In genomic region chr7:140176271-140176701, GRCh38 we compare ENCODE assay signal across 1 cellular context.
TF ChIP-seq lines count a peak whose summit lies in the region.

No MANE protein-coding gene starts in this region.

TF ChIP-seq in H1, 55 proteins besides CTCF, POLR2A, EP300 and RAD21:
- TF ChIP-seq TAF7 (optimal IDR thresholded peaks at IDR 0.05; ENCODE audit: borderline replicate concordance, low read depth, low read length) (no peak), EZH2 (IDR thresholded peaks at IDR 0.05; ENCODE audit: low read depth, low read length, severe bottlenecking) (no peak), SIN3A (conservative IDR thresholded peaks at IDR 0.05 in 1 of 2, IDR thresholded peaks at IDR 0.05 in 1 of 2; ENCODE audit: low read depth in 1 of 2, low read length in 2 of 2) (no peak), ASH2L (IDR thresholded peaks at IDR 0.05; ENCODE audit: low read length) (no peak), TCF12 (IDR thresholded peaks at IDR 0.05; ENCODE audit: low read depth, low read length) (no peak), SUZ12 (IDR thresholded peaks at IDR 0.05; ENCODE audit: low read length) (no peak), ATF2 (IDR thresholded peaks at IDR 0.05; ENCODE audit: low read length) (no peak), YY1 (IDR thresholded peaks at IDR 0.05; ENCODE audit: low read depth, low read length) (no peak), FOSL1 (IDR thresholded peaks at IDR 0.05; ENCODE audit: insufficient read depth, low read depth, low read length) (no peak)
- TF ChIP-seq, protein P1, sequence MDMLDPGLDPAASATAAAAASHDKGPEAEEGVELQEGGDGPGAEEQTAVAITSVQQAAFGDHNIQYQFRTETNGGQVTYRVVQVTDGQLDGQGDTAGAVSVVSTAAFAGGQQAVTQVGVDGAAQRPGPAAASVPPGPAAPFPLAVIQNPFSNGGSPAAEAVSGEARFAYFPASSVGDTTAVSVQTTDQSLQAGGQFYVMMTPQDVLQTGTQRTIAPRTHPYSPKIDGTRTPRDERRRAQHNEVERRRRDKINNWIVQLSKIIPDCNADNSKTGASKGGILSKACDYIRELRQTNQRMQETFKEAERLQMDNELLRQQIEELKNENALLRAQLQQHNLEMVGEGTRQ (IDR thresholded peaks at IDR 0.05; ENCODE audit: low read length): no peak
